In genomic region chr17:56596741-56597494, GRCh38 we compare ENCODE assay signal across 8 cellular contexts. TPM values are rescaled to one million over a fixed set of nuclear protein-coding genes. Genes with fewer than 3 reads are reported as not detected.
A peak's percentile ranks its signal among the peaks of the same experiment; 100 is the strongest.
DNase-seq lines count a peak whose midpoint lies in the region; TF ChIP-seq lines count a peak whose summit lies in the region.
"Had no signal": no experiment of that assay in that cellular context is flagged by ENCODE, and none has a peak within 500 bp of the region (broad histone marks: within the 10 kb centered on the region; RNA-seq: fewer than 3 reads in every experiment).

No MANE protein-coding gene starts in this region.

- BruUV-seq in PC-9 (replicated peaks; lab: Mats Ljungman, UMichigan) = no TSS peak

- intact Hi-C loops in PC-9 (cut with micrococcal nuclease; ENCODE audit: unreplicated experiment) = no loop called here

- H3K9me2 ChIP-seq in PC-9 (ENCODE audit: insufficient read depth) = no peaks in the 10 kb centered on the region

- H2AFZ ChIP-seq in PC-9 = peak overlapping the region; percentile 83

- peak overlapping the region; percentile 87 for H3K4me2 ChIP-seq in PC-9

- H3F3A ChIP-seq in PC-9 (ENCODE audit: insufficient read depth, low read depth) = peaks cover 31% of the 10 kb centered on the region

- TF ChIP-seq CTCF in PC-9 (conservative IDR thresholded peaks at IDR 0.05) = no peak
- no peak for TF ChIP-seq CTCF in epithelial cell of proximal tubule (conservative IDR thresholded peaks at IDR 0.05; ENCODE audit: low read depth, low read length)

- no peaks in the 10 kb centered on the region for H4K20me1 ChIP-seq in PC-9 (ENCODE audit: insufficient read depth)

- peak overlapping the region; percentile 57 for H3K27ac ChIP-seq in PC-9

- H3K36me3 ChIP-seq in PC-9 (ENCODE audit: low read depth) = no peaks in the 10 kb centered on the region

- peaks cover 32% of the 10 kb centered on the region for H3K79me2 ChIP-seq in PC-9 (ENCODE audit: low read depth)

- H3K4me1 ChIP-seq in PC-9 (replicated peaks; ENCODE audit: insufficient read depth) = peaks cover 31% of the 10 kb centered on the region

- POLR2A ChIA-PET in PC-9 (lab: Charles Lee; ENCODE audit: unreplicated experiment) = interaction anchor here (0.6 kb wide), 1 partner anchor 85 kb away, joined by 3 read pairs; no protein-coding TSS in a partner anchor

- H3K4me3 ChIP-seq in GM08714 (ENCODE audit: low read length) (peak overlapping the region; percentile 9; the same call in 1 of the 2 replicates), PC-9 (peak overlapping the region; percentile 76), epithelial cell of proximal tubule (ENCODE audit: low read depth, low read length) (peak overlapping the region; percentile 51), skeletal muscle cell (ENCODE audit: low read depth, low read length) (peak overlapping the region; percentile 44)

- DNase-seq in PC-9 = peak in 1 of 2 experiments; percentile 62
- no peak for DNase-seq in epithelial cell of proximal tubule (ENCODE audit: low read depth)
- DNase-seq in skeletal muscle cell (ENCODE audit: low read depth) = no peak
- no peak for DNase-seq in dermis blood vessel endothelial cell
- no peak for DNase-seq in amygdala (lab: John Stamatoyannopoulos, UW)
- DNase-seq in T1000 (lab: John Stamatoyannopoulos, UW) = no peak

- no peaks in the 10 kb centered on the region for H3K9me3 ChIP-seq in PC-9 (ENCODE audit: insufficient read depth, low read depth)

- no peaks in the 10 kb centered on the region for H3K27me3 ChIP-seq in PC-9 (ENCODE audit: insufficient read depth, low read depth)

- CTCF ChIA-PET in PC-9 (lab: Charles Lee) = no interaction called here

RNA-seq across cellular contexts. Expression of gene NOG, which starts 3.4 kb away (rescaled TPM):
- total RNA-seq in PC-9 (2021) (4.2 and 4.8 TPM in 2 replicates), epithelial cell of proximal tubule (75.6 and 86.5 TPM in 2 replicates), dermis blood vessel endothelial cell (0.23 and 1.2 TPM in 2 replicates)
- total RNA-seq: T-helper 1 cell treated with Interleukin-12 subunit alpha and Interleukin-12 subunit beta and Interleukin-4 antibody, amounts not matched to agents 30 ng/mL and 1 ng/mL, for 36 hours had no signal

Comparison
In these comparisons a context has a peak if more than half of its experiments do, and no peak if none do; other contexts are left out.
1. H3K4me3 ChIP-seq: peak in every context shown above with its lines; median percentile 76 in PC-9; 51 in epithelial cell of proximal tubule; 44 in skeletal muscle cell; 9 in GM08714.
2. RNA of gene NOG, which starts 3.4 kb away (total RNA-seq): 75.6 to 86.5 TPM in epithelial cell of proximal tubule; 4.2 to 4.8 TPM in PC-9 and 0.23 to 1.2 TPM in dermis blood vessel endothelial cell; every median in the first group is over 10 times any median in the second.